ENCODE assay signal across 16 cellular contexts in the genomic region with DNA sequence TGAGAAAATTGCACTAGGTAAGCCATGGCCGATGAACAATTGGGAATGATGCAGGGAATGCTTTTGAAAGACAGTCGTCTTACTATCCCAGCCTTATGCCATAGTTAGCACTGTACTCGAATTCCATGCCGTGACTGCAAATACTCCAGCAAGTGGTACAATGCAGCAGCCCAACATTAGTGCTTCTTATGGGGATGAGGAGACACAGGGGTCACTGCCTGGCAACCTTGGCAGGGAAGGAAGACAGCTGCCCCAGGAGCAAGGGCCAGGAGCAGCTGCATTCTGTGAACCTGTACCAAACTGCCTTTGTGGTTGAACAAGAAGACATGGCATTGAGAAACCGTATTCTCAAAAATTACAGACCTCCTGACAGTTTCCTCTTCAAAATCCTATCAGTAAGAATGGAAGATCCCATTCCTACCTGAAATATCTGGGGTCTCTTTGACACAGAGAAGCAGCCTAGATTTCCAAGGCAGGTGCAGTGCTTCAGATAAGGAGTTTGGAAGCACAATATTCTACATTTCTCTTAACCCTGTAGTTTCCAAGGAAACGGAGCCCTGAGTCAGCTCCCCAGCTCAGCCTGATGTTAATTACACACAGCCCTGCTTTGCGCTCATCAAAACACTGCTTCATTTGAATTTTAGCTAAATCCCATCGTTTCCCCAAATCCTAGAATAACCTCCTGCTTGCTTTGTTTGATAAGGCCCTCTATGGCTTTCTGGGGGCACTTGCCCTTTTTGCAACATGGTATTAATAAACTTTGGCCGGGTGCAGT. TPM values are rescaled to one million over a fixed set of nuclear protein-coding genes. Genes with fewer than 3 reads are reported as not detected.
DNase-seq lines count a peak whose midpoint lies in the region; ATAC-seq lines count a peak whose summit lies in the region.
"Had no signal": no experiment of that assay in that cellular context is flagged by ENCODE, and none has a peak within 500 bp of the region (broad histone marks: within the 10 kb centered on the region; RNA-seq: fewer than 3 reads in every experiment).

No MANE protein-coding gene starts in this region.

- no peak overlapping the region for H2AK5ac ChIP-seq in neuronal stem cell (ENCODE audit: low read depth, low read length)

- peak overlapping the region in 1 of 2 donors; percentile 5 for H3K4me3 ChIP-seq in neuronal stem cell (ENCODE audit: low read length in 2 of 2)
- H3K4me3 ChIP-seq: MG63, PC-9, SJCRH30 had no signal

- WGBS in neuronal stem cell (ENCODE audit: extremely low coverage in 2 of 2, insufficient read length in 2 of 2, insufficient replicate concordance in 1 of 2), 2 donors: no CpG with 5 or more reads among the region's 9 CpGs

- no peaks in the 10 kb centered on the region for H3K27me3 ChIP-seq in neuronal stem cell (ENCODE audit: control insufficient read depth in 3 of 3, insufficient read depth in 3 of 3, low read depth in 1 of 3, low read length in 3 of 3)
- H3K27me3 ChIP-seq: MG63, SJCRH30 had no signal

- no peak overlapping the region for H2BK15ac ChIP-seq in neuronal stem cell (ENCODE audit: low read length)

- H2BK5ac ChIP-seq in neuronal stem cell (ENCODE audit: low read length): no peak overlapping the region

- no peak overlapping the region for H4K91ac ChIP-seq in neuronal stem cell (ENCODE audit: low read depth, low read length, poor library complexity)

- no peak for ATAC-seq in stimulated activated naive CD8-positive, alpha-beta T cell treated with anti-CD3 and anti-CD28 coated beads, Interleukin-15, amount 100 ng/mL, for 72 hours
- no peak for ATAC-seq in HG03354 (IDR thresholded peaks at IDR 0.05; ENCODE audit: poor library complexity, severe bottlenecking, unreplicated experiment)

- no peaks in the 10 kb centered on the region for H3K36me3 ChIP-seq in neuronal stem cell (replicated peaks in 1 of 2; ENCODE audit: control insufficient read depth in 2 of 2, insufficient read depth in 2 of 2, low read length in 2 of 2)
- H3K36me3 ChIP-seq: MG63, SJCRH30 had no signal

- H3K27ac Mint-ChIP-seq in stimulated activated naive CD8-positive, alpha-beta T cell treated with anti-CD3 and anti-CD28 coated beads, Interleukin-15, amount 100 ng/mL, for 72 hours: no peak overlapping the region
- H3K27ac Mint-ChIP-seq: HFFc6 had no signal

- H3K18ac ChIP-seq in neuronal stem cell (ENCODE audit: low read length): no peak overlapping the region

- no peak overlapping the region for H3K14ac ChIP-seq in neuronal stem cell (ENCODE audit: low read length)

- H4K8ac ChIP-seq in neuronal stem cell (ENCODE audit: low read depth, low read length): no peak overlapping the region

- peaks cover 0 to 10% of the 10 kb centered on the region in 2 donors for H3K9me3 ChIP-seq in neuronal stem cell (replicated peaks in 1 of 2; ENCODE audit: control insufficient read depth in 2 of 2, insufficient read depth in 1 of 2, low read depth in 1 of 2, low read length in 2 of 2)
- H3K9me3 ChIP-seq: MG63, SJCRH30 had no signal

- peak overlapping the region; percentile 23 for H2AFZ ChIP-seq in neuronal stem cell (ENCODE audit: low read length)
- H2AFZ ChIP-seq: PC-9 had no signal

- H3K4me1 Mint-ChIP-seq in stimulated activated naive CD8-positive, alpha-beta T cell treated with anti-CD3 and anti-CD28 coated beads, Interleukin-15, amount 100 ng/mL, for 72 hours: peaks cover 50% of the 10 kb centered on the region

- H3K79me1 ChIP-seq in neuronal stem cell (ENCODE audit: low read depth, low read length): no peaks in the 10 kb centered on the region

- DNase-seq in DMS53 (lab: John Stamatoyannopoulos, UW) (peak; percentile 82), LHCN-M2 (ENCODE audit: low read depth) (peak; percentile 91), head of caudate nucleus (peak in 26 of 42 donors; percentile 7 to 71 (median 34)), neuronal stem cell (ENCODE audit: low spot score) (no peak), UCSD-AML1 (lab: John Stamatoyannopoulos, UW; ENCODE audit: unreplicated experiment) (no peak)
- no peak for DNase-seq in stimulated activated naive CD8-positive, alpha-beta T cell treated with anti-CD3 and anti-CD28 coated beads, Interleukin-15, amount 100 ng/mL, for 72 hours
- DNase-seq: C1 segment of cervical spinal cord, HFFc6, MG63, NCI-H1092, NCI-H1694, NCI-H345, NCI-H774, PC-9 had no signal

- H3K23ac ChIP-seq in neuronal stem cell (ENCODE audit: low read depth, low read length, poor library complexity): no peak overlapping the region

- no peak overlapping the region for H3K27ac ChIP-seq in neuronal stem cell (replicated peaks; ENCODE audit: low read length)
- H3K27ac ChIP-seq: PC-9, SJCRH30 had no signal

- no peaks in the 10 kb centered on the region for H3K9me3 Mint-ChIP-seq in stimulated activated naive CD8-positive, alpha-beta T cell treated with anti-CD3 and anti-CD28 coated beads, Interleukin-15, amount 100 ng/mL, for 72 hours
- H3K9me3 Mint-ChIP-seq: HFFc6 had no signal

- peaks cover 25% of the 10 kb centered on the region for H3K27me3 Mint-ChIP-seq in stimulated activated naive CD8-positive, alpha-beta T cell treated with anti-CD3 and anti-CD28 coated beads, Interleukin-15, amount 100 ng/mL, for 72 hours

- H2BK120ac ChIP-seq in neuronal stem cell (ENCODE audit: low read depth, low read length): no peak overlapping the region

- H3K4me2 ChIP-seq in neuronal stem cell (ENCODE audit: insufficient read depth, low read length, poor library complexity, severe bottlenecking): no peak overlapping the region
- H3K4me2 ChIP-seq: PC-9 had no signal

- H3K4ac ChIP-seq in neuronal stem cell (ENCODE audit: low read length): no peak overlapping the region

- no peak overlapping the region for H3K9ac ChIP-seq in neuronal stem cell (ENCODE audit: low read depth, low read length, poor library complexity)

- intact Hi-C loops in head of caudate nucleus (cut with DNase I): no loop called here

- no peak overlapping the region for H3K4me3 Mint-ChIP-seq in stimulated activated naive CD8-positive, alpha-beta T cell treated with anti-CD3 and anti-CD28 coated beads, Interleukin-15, amount 100 ng/mL, for 72 hours
- H3K4me3 Mint-ChIP-seq: HFFc6 had no signal

- H3K4me1 ChIP-seq in neuronal stem cell (ENCODE audit: control insufficient read depth in 2 of 2, insufficient read depth in 1 of 2, low read depth in 1 of 2, low read length in 2 of 2): peaks cover 9 to 22% of the 10 kb centered on the region in 2 donors
- H3K4me1 ChIP-seq: SJCRH30 had no signal

- no peak overlapping the region for H2BK12ac ChIP-seq in neuronal stem cell (ENCODE audit: low read length)

RNA-seq across cellular contexts. Expression of gene FRMD4A, which starts 49.0 kb away (rescaled TPM):
- total RNA-seq in LHCN-M2 (2014; rRNA removed): 34.8 and 39.0 TPM in 2 replicates
- 57.1 TPM for polyA plus RNA-seq in LHCN-M2 (2012)
- 38.6 TPM for polyA plus RNA-seq in neuronal stem cell (2013, experiment 1 of 2)
- 33.8 TPM for polyA plus RNA-seq in neuronal stem cell (2013, experiment 2 of 2)

Comparison
In these comparisons a context has a peak if more than half of its experiments do, and no peak if none do; other contexts are left out.
1. DNase-seq: peak in DMS53 (single experiment), LHCN-M2 (single experiment) and head of caudate nucleus (26 of 42); none in neuronal stem cell (single experiment), stimulated activated naive CD8-positive, alpha-beta T cell treated with anti-CD3 and anti-CD28 coated beads, Interleukin-15, amount 100 ng/mL, for 72 hours (0 of 2) and UCSD-AML1 (single experiment).